Comparison of ENCODE assay signal across 33 cellular contexts in genomic region chrX:11205796-11206195, GRCh38.
"Had no signal": no experiment of that assay in that cellular context is flagged by ENCODE, and none has a peak within 500 bp of the region (broad histone marks: within the 10 kb centered on the region; RNA-seq: fewer than 3 reads in every experiment).

No MANE protein-coding gene starts in this region.

- H3K27me3 ChIP-seq: adrenal gland, body of pancreas, brain microvascular endothelial cell, breast epithelium had no signal

- FAIRE-seq: astrocyte, TTC549 had no signal

- ATAC-seq: activated CD8-positive, alpha-beta T cell treated with anti-CD3 and anti-CD28 coated beads for 36 hours; activated naive CD4-positive, alpha-beta T cell treated with anti-CD3 and anti-CD28 coated beads, Interleukin-2, amount 50 U/mL, for 72 hours; activated T-cell treated with anti-CD3 and anti-CD28 coated beads, Interleukin-2, amount 50 U/mL, for 4 hours; activated T-cell treated with anti-CD3 and anti-CD28 coated beads, Interleukin-2, amount 50 U/mL, for 72 hours; activated T-helper 17 cell treated with anti-CD3 and anti-CD28 coated beads, Interleukin-2, amount 50 U/mL, for 72 hours; body of pancreas had no signal

- H3K4me3 ChIP-seq: adrenal gland, body of pancreas, breast epithelium had no signal

- H3K9me3 ChIP-seq: adrenal gland, body of pancreas, breast epithelium had no signal

- H3K27ac ChIP-seq: adrenal gland, body of pancreas, brain microvascular endothelial cell, breast epithelium, VCaP had no signal

- DNase-seq: activated B cell treated with CpG ODN at 0.5 μM for 24 hours; activated CD4-positive, alpha-beta memory T cell treated with anti-CD3 and anti-CD28 coated beads for 36 hours; activated CD4-positive, alpha-beta T cell treated with anti-CD3 and anti-CD28 coated beads for 4 hours; activated CD4-positive, alpha-beta T cell treated with anti-CD3 and anti-CD28 coated beads, Interleukin-2, amount 10 ng/mL, durations not matched to agents 24 days and 14 days; activated CD4-positive, alpha-beta T cell treated with anti-CD3 and anti-CD28 coated beads, Interleukin-2, amount 50 U/mL, for 1 hour; activated CD4-positive, alpha-beta T cell treated with anti-CD3 and anti-CD28 coated beads, Interleukin-2, amount 50 U/mL, for 4 hours; activated CD4-positive, CD25-positive, alpha-beta regulatory T cell treated with anti-CD3 and anti-CD28 coated beads, Interleukin-2, amount 50 U/mL, for 72 hours; activated CD8-positive, alpha-beta memory T cell treated with anti-CD3 and anti-CD28 coated beads, Interleukin-2, amount 50 U/mL, for 4 hours; activated CD8-positive, alpha-beta T cell treated with anti-CD3 and anti-CD28 coated beads for 36 hours; activated effector memory CD4-positive, alpha-beta T cell treated with anti-CD3 and anti-CD28 coated beads, Interleukin-2, amount 50 U/mL, for 16 hours; activated gamma-delta T cell treated with Interleukin-2 at 50 U/mL for 16 hours; activated naive CD4-positive, alpha-beta T cell; activated naive CD4-positive, alpha-beta T cell treated with anti-CD3 and anti-CD28 coated beads for 36 hours; activated naive CD4-positive, alpha-beta T cell treated with anti-CD3 and anti-CD28 coated beads, Interleukin-2, amount 50 U/mL, for 16 hours; activated naive CD8-positive, alpha-beta T cell treated with anti-CD3 and anti-CD28 coated beads for 36 hours; activated T-cell treated with anti-CD3 and anti-CD28 coated beads for 4 hours; activated T-cell treated with anti-CD3 and anti-CD28 coated beads, Interleukin-2, amount 50 U/mL, for 1 hour; activated T-cell treated with anti-CD3 and anti-CD28 coated beads, Interleukin-2, amount 50 U/mL, for 4 hours; activated T-cell treated with anti-CD3 and anti-CD28 coated beads, Interleukin-2, amount 50 U/mL, for 72 hours; adrenal gland; amniotic stem cell; aorta; body of pancreas; brain microvascular endothelial cell; central memory CD4-positive, alpha-beta T cell; T-helper 2 cell; T-helper 9 cell had no signal

- H3K4me1 ChIP-seq: adrenal gland, body of pancreas, breast epithelium had no signal

- H3K36me3 ChIP-seq: adrenal gland, brain microvascular endothelial cell, breast epithelium had no signal
